ENCODE assay signal across 39 cellular contexts in genomic region chr11:47675851-47676250, GRCh38. TPM values are rescaled to one million over a fixed set of nuclear protein-coding genes. Genes with fewer than 3 reads are reported as not detected.
"Had no signal": no experiment of that assay in that cellular context is flagged by ENCODE, and none has a peak within 500 bp of the region (broad histone marks: within the 10 kb centered on the region; RNA-seq: fewer than 3 reads in every experiment).

No MANE protein-coding gene starts in this region.

- H3K4me1 Mint-ChIP-seq: activated naive CD4-positive, alpha-beta T cell treated with anti-CD3 and anti-CD28 coated beads, Interleukin-2, amount 10 ng/mL, durations not matched to agents 7 days and 5 days; activated naive CD4-positive, alpha-beta T cell treated with anti-CD3 and anti-CD28 coated beads, Interleukin-2, amount 50 U/mL, for 24 hours; activated naive CD8-positive, alpha-beta T cell treated with anti-CD3 and anti-CD28 coated beads for 36 hours; activated naive CD8-positive, alpha-beta T cell treated with anti-CD3 and anti-CD28 coated beads, Interleukin-2, amount 10 ng/mL, durations not matched to agents 7 days and 5 days; activated naive CD8-positive, alpha-beta T cell treated with anti-CD3 and anti-CD28 coated beads, Interleukin-2, amount 50 U/mL, for 24 hours; brain; central memory CD8-positive, alpha-beta T cell had no signal

- H3K36me3 ChIP-seq: adrenal gland, ascending aorta, brain microvascular endothelial cell, breast epithelium, cardiac muscle cell had no signal

- H3K4me3 ChIP-seq: adrenal gland, ascending aorta, body of pancreas, breast epithelium, cardiac muscle cell had no signal

- H3K27ac Mint-ChIP-seq: activated naive CD4-positive, alpha-beta T cell treated with anti-CD3 and anti-CD28 coated beads for 36 hours; activated naive CD4-positive, alpha-beta T cell treated with anti-CD3 and anti-CD28 coated beads, Interleukin-2, amount 10 ng/mL, durations not matched to agents 7 days and 5 days; activated naive CD4-positive, alpha-beta T cell treated with anti-CD3 and anti-CD28 coated beads, Interleukin-2, amount 50 U/mL, for 24 hours; activated naive CD4-positive, alpha-beta T cell treated with anti-CD3 and anti-CD28 coated beads, Interleukin-2, amount 50 U/mL, for 72 hours; activated naive CD8-positive, alpha-beta T cell; activated naive CD8-positive, alpha-beta T cell treated with anti-CD3 and anti-CD28 coated beads for 36 hours; activated naive CD8-positive, alpha-beta T cell treated with anti-CD3 and anti-CD28 coated beads, Interleukin-2, amount 10 ng/mL, durations not matched to agents 7 days and 5 days; activated naive CD8-positive, alpha-beta T cell treated with anti-CD3 and anti-CD28 coated beads, Interleukin-2, amount 50 U/mL, for 24 hours; activated T-cell treated with anti-CD3 and anti-CD28 coated beads, Interleukin-2, amount 50 U/mL, for 24 hours; activated T-cell treated with anti-CD3 and anti-CD28 coated beads, Interleukin-2, amount 50 U/mL, for 72 hours; activated T-helper 1 cell treated with anti-CD3 and anti-CD28 coated beads, Interleukin-12 subunit alpha, Interleukin-12 subunit beta, Interleukin-2, Interleukin-4 antibody, amounts not matched to agents 30 ng/mL and 10 ng/mL and 1 ng/mL, durations not matched to agents 14 hours and 24 hours and 36 hours; activated T-helper 2 cell treated with anti-CD3 and anti-CD28 coated beads, Interferon-gamma antibody, Interleukin-2, Interleukin-4, amounts not matched to agents 10 μg/mL and 5 μg/mL and 100 μg/mL, durations not matched to agents 14 hours and 24 hours and 36 hours; brain had no signal

- H3K27me3 ChIP-seq: adrenal gland, ascending aorta, body of pancreas, brain microvascular endothelial cell, breast epithelium, cardiac muscle cell had no signal

- H3K27ac ChIP-seq: adrenal gland, ascending aorta, body of pancreas, brain microvascular endothelial cell, breast epithelium, cardiac muscle cell had no signal

- H3K4me1 ChIP-seq: adrenal gland, ascending aorta, body of pancreas, breast epithelium had no signal

- H3K27me3 Mint-ChIP-seq: activated naive CD4-positive, alpha-beta T cell treated with anti-CD3 and anti-CD28 coated beads, Interleukin-2, amount 10 ng/mL, durations not matched to agents 7 days and 5 days; activated naive CD4-positive, alpha-beta T cell treated with anti-CD3 and anti-CD28 coated beads, Interleukin-2, amount 50 U/mL, for 24 hours; activated naive CD8-positive, alpha-beta T cell; activated naive CD8-positive, alpha-beta T cell treated with anti-CD3 and anti-CD28 coated beads for 36 hours; activated naive CD8-positive, alpha-beta T cell treated with anti-CD3 and anti-CD28 coated beads, Interleukin-2, amount 10 ng/mL, durations not matched to agents 7 days and 5 days; activated naive CD8-positive, alpha-beta T cell treated with anti-CD3 and anti-CD28 coated beads, Interleukin-2, amount 50 U/mL, for 24 hours; activated T-cell treated with anti-CD3 and anti-CD28 coated beads, Interleukin-2, amount 50 U/mL, for 24 hours; central memory CD8-positive, alpha-beta T cell had no signal

- ATAC-seq: activated naive CD4-positive, alpha-beta T cell treated with anti-CD3 and anti-CD28 coated beads, Interleukin-2, amount 50 U/mL, for 72 hours; activated naive CD8-positive, alpha-beta T cell treated with anti-CD3 and anti-CD28 coated beads, Interleukin-2, amount 50 U/mL, for 24 hours; activated T-cell treated with anti-CD3 and anti-CD28 coated beads, Interleukin-2, amount 50 U/mL, for 4 hours; activated T-cell treated with anti-CD3 and anti-CD28 coated beads, Interleukin-2, amount 50 U/mL, for 72 hours; body of pancreas had no signal

- H3K36me3 Mint-ChIP-seq: activated naive CD4-positive, alpha-beta T cell treated with anti-CD3 and anti-CD28 coated beads, Interleukin-2, amount 10 ng/mL, durations not matched to agents 7 days and 5 days; activated naive CD4-positive, alpha-beta T cell treated with anti-CD3 and anti-CD28 coated beads, Interleukin-2, amount 50 U/mL, for 72 hours; activated naive CD8-positive, alpha-beta T cell; activated naive CD8-positive, alpha-beta T cell treated with anti-CD3 and anti-CD28 coated beads for 36 hours; activated naive CD8-positive, alpha-beta T cell treated with anti-CD3 and anti-CD28 coated beads, Interleukin-2, amount 10 ng/mL, durations not matched to agents 7 days and 5 days; brain had no signal

- H3K9me3 Mint-ChIP-seq: activated naive CD4-positive, alpha-beta T cell treated with anti-CD3 and anti-CD28 coated beads for 36 hours; activated naive CD4-positive, alpha-beta T cell treated with anti-CD3 and anti-CD28 coated beads, Interleukin-2, amount 10 ng/mL, durations not matched to agents 7 days and 5 days; activated naive CD4-positive, alpha-beta T cell treated with anti-CD3 and anti-CD28 coated beads, Interleukin-2, amount 50 U/mL, for 24 hours; activated naive CD4-positive, alpha-beta T cell treated with anti-CD3 and anti-CD28 coated beads, Interleukin-2, amount 50 U/mL, for 72 hours; activated naive CD8-positive, alpha-beta T cell treated with anti-CD3 and anti-CD28 coated beads for 36 hours; activated naive CD8-positive, alpha-beta T cell treated with anti-CD3 and anti-CD28 coated beads, Interleukin-2, amount 10 ng/mL, durations not matched to agents 7 days and 5 days; activated naive CD8-positive, alpha-beta T cell treated with anti-CD3 and anti-CD28 coated beads, Interleukin-2, amount 50 U/mL, for 24 hours; activated T-cell treated with anti-CD3 and anti-CD28 coated beads, Interleukin-2, amount 50 U/mL, for 24 hours; activated T-cell treated with anti-CD3 and anti-CD28 coated beads, Interleukin-2, amount 50 U/mL, for 4 hours; activated T-cell treated with anti-CD3 and anti-CD28 coated beads, Interleukin-2, amount 50 U/mL, for 72 hours; activated T-helper 1 cell treated with anti-CD3 and anti-CD28 coated beads, Interleukin-12 subunit alpha, Interleukin-12 subunit beta, Interleukin-2, Interleukin-4 antibody, amounts not matched to agents 30 ng/mL and 10 ng/mL and 1 ng/mL, durations not matched to agents 14 hours and 24 hours and 36 hours; activated T-helper 2 cell treated with anti-CD3 and anti-CD28 coated beads, Interferon-gamma antibody, Interleukin-2, Interleukin-4, amounts not matched to agents 10 μg/mL and 5 μg/mL and 100 μg/mL, durations not matched to agents 14 hours and 24 hours and 36 hours; brain; central memory CD8-positive, alpha-beta T cell had no signal

- H3K9me3 ChIP-seq: adrenal gland, ascending aorta, body of pancreas, breast epithelium had no signal

- DNase-seq: activated effector memory CD4-positive, alpha-beta T cell treated with Interleukin-2 at 50 U/mL for 16 hours; activated gamma-delta T cell; activated gamma-delta T cell treated with Interleukin-2 at 50 U/mL for 16 hours; activated naive CD4-positive, alpha-beta T cell; activated naive CD4-positive, alpha-beta T cell treated with anti-CD3 and anti-CD28 coated beads for 36 hours; activated naive CD4-positive, alpha-beta T cell treated with anti-CD3 and anti-CD28 coated beads, Interleukin-2, amount 10 ng/mL, durations not matched to agents 7 days and 5 days; activated naive CD4-positive, alpha-beta T cell treated with anti-CD3 and anti-CD28 coated beads, Interleukin-2, amount 50 U/mL, for 16 hours; activated naive CD4-positive, alpha-beta T cell treated with Interleukin-2 at 50 U/mL for 16 hours; activated naive CD8-positive, alpha-beta T cell treated with anti-CD3 and anti-CD28 coated beads for 36 hours; activated naive CD8-positive, alpha-beta T cell treated with anti-CD3 and anti-CD28 coated beads, Interleukin-2, amount 10 ng/mL, durations not matched to agents 7 days and 5 days; activated naive CD8-positive, alpha-beta T cell treated with anti-CD3 and anti-CD28 coated beads, Interleukin-2, amount 50 U/mL, for 24 hours; activated T-cell treated with anti-CD3 and anti-CD28 coated beads, Interleukin-2, amount 50 U/mL, for 1 hour; activated T-cell treated with anti-CD3 and anti-CD28 coated beads, Interleukin-2, amount 50 U/mL, for 24 hours; activated T-cell treated with anti-CD3 and anti-CD28 coated beads, Interleukin-2, amount 50 U/mL, for 4 hours; activated T-cell treated with anti-CD3 and anti-CD28 coated beads, Interleukin-2, amount 50 U/mL, for 48 hours; activated T-cell treated with anti-CD3 and anti-CD28 coated beads, Interleukin-2, amount 50 U/mL, for 72 hours; adrenal gland; amniotic stem cell; amygdala; anterior cingulate cortex; aorta; body of pancreas; brain microvascular endothelial cell; caudate nucleus; central memory CD4-positive, alpha-beta T cell; cerebellar nuclear complex had no signal

- FAIRE-seq: astrocyte, bronchial epithelial cell, colon had no signal

- H3K4me3 Mint-ChIP-seq: activated naive CD4-positive, alpha-beta T cell treated with anti-CD3 and anti-CD28 coated beads for 36 hours; activated naive CD4-positive, alpha-beta T cell treated with anti-CD3 and anti-CD28 coated beads, Interleukin-2, amount 10 ng/mL, durations not matched to agents 7 days and 5 days; activated naive CD4-positive, alpha-beta T cell treated with anti-CD3 and anti-CD28 coated beads, Interleukin-2, amount 50 U/mL, for 24 hours; activated naive CD8-positive, alpha-beta T cell; activated naive CD8-positive, alpha-beta T cell treated with anti-CD3 and anti-CD28 coated beads for 36 hours; activated naive CD8-positive, alpha-beta T cell treated with anti-CD3 and anti-CD28 coated beads, Interleukin-2, amount 10 ng/mL, durations not matched to agents 7 days and 5 days; activated naive CD8-positive, alpha-beta T cell treated with anti-CD3 and anti-CD28 coated beads, Interleukin-2, amount 50 U/mL, for 24 hours; activated T-cell treated with anti-CD3 and anti-CD28 coated beads, Interleukin-2, amount 50 U/mL, for 24 hours; activated T-cell treated with anti-CD3 and anti-CD28 coated beads, Interleukin-2, amount 50 U/mL, for 4 hours; activated T-cell treated with anti-CD3 and anti-CD28 coated beads, Interleukin-2, amount 50 U/mL, for 72 hours; activated T-helper 1 cell treated with anti-CD3 and anti-CD28 coated beads, Interleukin-12 subunit alpha, Interleukin-12 subunit beta, Interleukin-2, Interleukin-4 antibody, amounts not matched to agents 30 ng/mL and 10 ng/mL and 1 ng/mL, durations not matched to agents 14 hours and 24 hours and 36 hours; brain; central memory CD8-positive, alpha-beta T cell had no signal

RNA-seq across cellular contexts. Expression of gene AGBL2, which starts 39.3 kb away (rescaled TPM):
- total RNA-seq: ascending aorta had no signal
- polyA plus RNA-seq: cardiac muscle cell had no signal
